ENCODE assay signal across 10 cellular contexts in genomic region chr12:6234906-6235305, GRCh38. TPM values are rescaled to one million over a fixed set of nuclear protein-coding genes. Genes with fewer than 3 reads are reported as not detected.
DNase-seq lines count a peak whose midpoint lies in the region; TF ChIP-seq lines count a peak whose summit lies in the region.
"Had no signal": no experiment of that assay in that cellular context is flagged by ENCODE, and none has a peak within 500 bp of the region (broad histone marks: within the 10 kb centered on the region; RNA-seq: fewer than 3 reads in every experiment).

No MANE protein-coding gene starts in this region.

- H3K4me3 ChIP-seq in KMS-11 (IDR thresholded peaks at IDR 0.05; ENCODE audit: insufficient read depth, low read depth, low read length): no peak overlapping the region

- peaks cover 2% of the 10 kb centered on the region for H3K36me3 Mint-ChIP-seq in mesothelial cell of epicardium

- TF ChIP-seq CTCF in KMS-11 (conservative IDR thresholded peaks at IDR 0.05; ENCODE audit: low read depth, low read length) (no peak), mesothelial cell of epicardium (IDR thresholded peaks at IDR 0.05; ENCODE audit: unreplicated experiment) (no peak)

- no peaks in the 10 kb centered on the region for H3K27me3 ChIP-seq in KMS-11 (ENCODE audit: insufficient read depth, low read depth)

- H3K27me3 Mint-ChIP-seq in mesothelial cell of epicardium (ENCODE audit: low read depth): no peaks in the 10 kb centered on the region
- H3K27me3 Mint-ChIP-seq: CD4-positive, alpha-beta T cell had no signal

- DNase-seq in caudate nucleus (lab: John Stamatoyannopoulos, UW): peak in 5 of 61 donors; percentile 23 to 31 (median 29)
- DNase-seq in mesothelial cell of epicardium (ENCODE audit: low spot score in 2 of 2, unreplicated experiment in 2 of 2): no peak
- DNase-seq in inferior parietal cortex (ENCODE audit: extremely low spot score): no peak
- DNase-seq in activated CD4-positive, CD25-positive, alpha-beta regulatory T cell (lab: John Stamatoyannopoulos, UW): no peak
- DNase-seq in putamen (ENCODE audit: low spot score): no peak
- DNase-seq: activated T-cell treated with anti-CD3 and anti-CD28 coated beads for 4 hours; CD4-positive, alpha-beta T cell had no signal

- H2AFZ ChIP-seq in KMS-11 (ENCODE audit: low read depth): peak overlapping the region; percentile 61

- no peaks in the 10 kb centered on the region for H4K20me1 ChIP-seq in KMS-11 (ENCODE audit: insufficient read depth)

- peaks cover 63% of the 10 kb centered on the region for H3K4me1 ChIP-seq in KMS-11 (ENCODE audit: low read depth, poor library complexity, severe bottlenecking)

- no peaks in the 10 kb centered on the region for H3K79me2 ChIP-seq in KMS-11 (ENCODE audit: insufficient read depth, low read depth)

- H3K36me3 ChIP-seq in KMS-11 (ENCODE audit: insufficient read depth): no peaks in the 10 kb centered on the region

- H3K27ac ChIP-seq in KMS-11 (peak overlapping the region; percentile 91), caudate nucleus (ENCODE audit: low read depth, low read length) (peak overlapping the region; percentile 95), temporal lobe (ENCODE audit: low read depth, low read length) (peak overlapping the region; percentile 99)

- no peaks in the 10 kb centered on the region for H3K9me3 Mint-ChIP-seq in mesothelial cell of epicardium
- H3K9me3 Mint-ChIP-seq: CD4-positive, alpha-beta T cell had no signal

- H3K4me1 Mint-ChIP-seq in mesothelial cell of epicardium: peaks cover 40% of the 10 kb centered on the region

- H3K4me2 ChIP-seq in KMS-11: peak overlapping the region; percentile 96

- peak overlapping the region; percentile 45 for H3K27ac Mint-ChIP-seq in mesothelial cell of epicardium
- H3K27ac Mint-ChIP-seq: CD4-positive, alpha-beta T cell had no signal

- peak overlapping the region; percentile 53; the same call in 1 of the 2 replicates for H3K9ac ChIP-seq in KMS-11

- H3K4me3 Mint-ChIP-seq in mesothelial cell of epicardium: no peak overlapping the region
- H3K4me3 Mint-ChIP-seq: CD4-positive, alpha-beta T cell had no signal

RNA-seq across cellular contexts. Expression of gene CD9, which starts 34.7 kb away (rescaled TPM):
- total RNA-seq in mesothelial cell of epicardium (20.0 to 22.6 TPM (median 22.3 TPM) in 3 replicates), temporal lobe (22.1 TPM)
- total RNA-seq: OCI-LY7 had no signal
